Comparison of ENCODE assay signal across 23 cellular contexts in genomic region chr12:25262696-25263095, GRCh38. TPM values are rescaled to one million over a fixed set of nuclear protein-coding genes. Genes with fewer than 3 reads are reported as not detected.
DNase-seq lines count a peak whose midpoint lies in the region; ATAC-seq and TF ChIP-seq lines count a peak whose summit lies in the region.
"Had no signal": no experiment of that assay in that cellular context is flagged by ENCODE, and none has a peak within 500 bp of the region (broad histone marks: within the 10 kb centered on the region; RNA-seq: fewer than 3 reads in every experiment).

No MANE protein-coding gene starts in this region.

- in situ Hi-C loops in gastrocnemius medialis (cut with MboI; ENCODE audit: low sequenced_read_pairs in 4 of 4) = no loop called here

- H3K27me3 ChIP-seq in gastrocnemius medialis (no peaks in the 10 kb centered on the region), Peyer's patch (no peaks in the 10 kb centered on the region)
- H3K27me3 ChIP-seq: BE2C; BLaER1 treated with 17β-estradiol and CSF1 and Interleukin-3, amounts not matched to agents 10 nM and 100 nM had no signal

- intact Hi-C loops in gastrocnemius medialis (cut with DNase I; ENCODE audit: low total_unique reads) = no loop called here

- peak; percentile 47 for ATAC-seq in GM18498 (IDR thresholded peaks at IDR 0.05; ENCODE audit: unreplicated experiment)
- ATAC-seq in GM18868 (IDR thresholded peaks at IDR 0.05; ENCODE audit: unreplicated experiment) = peak; percentile 55
- ATAC-seq in GM19395 (IDR thresholded peaks at IDR 0.05; ENCODE audit: unreplicated experiment) = peak; percentile 53
- ATAC-seq in HG03354 (IDR thresholded peaks at IDR 0.05; ENCODE audit: poor library complexity, severe bottlenecking, unreplicated experiment) = peak; percentile 52
- ATAC-seq in gastrocnemius medialis = no peak
- ATAC-seq: A549, GM23338, HCT116 had no signal

- no peaks in the 10 kb centered on the region for H3K4me1 ChIP-seq in gastrocnemius medialis
- H3K4me1 ChIP-seq in Peyer's patch = no peaks in the 10 kb centered on the region
- H3K4me1 ChIP-seq: A549, BE2C had no signal

- TF ChIP-seq CTCF in gastrocnemius medialis (IDR thresholded peaks at IDR 0.05 in 4 of 5, conservative IDR thresholded peaks at IDR 0.05 in 1 of 5) = no peak
- TF ChIP-seq CTCF in Peyer's patch (IDR thresholded peaks at IDR 0.05) = no peak

- H3K9me3 ChIP-seq in gastrocnemius medialis = no peaks in the 10 kb centered on the region
- H3K9me3 ChIP-seq in Peyer's patch = no peaks in the 10 kb centered on the region
- H3K9me3 ChIP-seq: A549; BE2C; BLaER1 treated with 17β-estradiol and CSF1 and Interleukin-3, amounts not matched to agents 10 nM and 100 nM had no signal

- H3K36me3 ChIP-seq in gastrocnemius medialis = no peaks in the 10 kb centered on the region
- no peaks in the 10 kb centered on the region for H3K36me3 ChIP-seq in Peyer's patch
- H3K36me3 ChIP-seq: BE2C; BLaER1 treated with 17β-estradiol and CSF1 and Interleukin-3, amounts not matched to agents 10 nM and 100 nM had no signal

- H3K4me3 ChIP-seq in gastrocnemius medialis (no peak overlapping the region), Peyer's patch (no peak overlapping the region)
- H3K4me3 ChIP-seq: A549; BLaER1 treated with 17β-estradiol and CSF1 and Interleukin-3, amounts not matched to agents 10 nM and 100 nM; GM23338 had no signal

- TF ChIP-seq POLR2A in gastrocnemius medialis (IDR thresholded peaks at IDR 0.05) = no peak
- TF ChIP-seq POLR2A in Peyer's patch (IDR thresholded peaks at IDR 0.05) = no peak

- no peak overlapping the region for H3K27ac ChIP-seq in gastrocnemius medialis
- H3K27ac ChIP-seq in Peyer's patch = no peak overlapping the region
- H3K27ac ChIP-seq: A549; BLaER1 treated with 17β-estradiol and CSF1 and Interleukin-3, amounts not matched to agents 10 nM and 100 nM had no signal

- DNase-seq in NCI-H2196 treated with DMSO at 0.1 percent for 48 hours (lab: John Stamatoyannopoulos, UW; ENCODE audit: unreplicated experiment) (no peak), activated T-cell treated with anti-CD3 and anti-CD28 coated beads for 4 hours (no peak), gastrocnemius medialis (no peak), Peyer's patch (no peak)
- DNase-seq: 8988T; ACHN; AML-193; BE2C; CD4-positive, alpha-beta T cell; CD8-positive, alpha-beta memory T cell; DMS 273 treated with DMSO at 0.1 percent for 48 hours; DMS79; EL; GDM1; H9 had no signal

RNA-seq across cellular contexts. Expression of gene KRAS, which starts 12.0 kb away (rescaled TPM):
- total RNA-seq in gastrocnemius medialis (1 to 10 TPM; 7.0 to 9.5 (median 8.0) TPM), Peyer's patch (10 to 100 TPM; 17.3 to 27.8 (median 23.2) TPM)

Comparison
In these comparisons a context has a peak if more than half of its experiments do, and no peak if none do; other contexts are left out.
1. ATAC-seq: peak in GM18498 (single experiment), GM18868 (single experiment), GM19395 (single experiment) and HG03354 (single experiment); none in gastrocnemius medialis (0 of 2).